In genomic region chr6:152463183-152463582, GRCh38 we compare ENCODE assay signal across 18 cellular contexts.
DNase-seq lines count a peak whose midpoint lies in the region; ATAC-seq and TF ChIP-seq lines count a peak whose summit lies in the region.
"Had no signal": no experiment of that assay in that cellular context is flagged by ENCODE, and none has a peak within 500 bp of the region (broad histone marks: within the 10 kb centered on the region; RNA-seq: fewer than 3 reads in every experiment).

No MANE protein-coding gene starts in this region.

- H3K27me3 ChIP-seq in AG04450 (ENCODE audit: control insufficient read depth, insufficient read depth, low read length), result no peaks in the 10 kb centered on the region
- H3K27me3 ChIP-seq: right atrium auricular region had no signal

- no peak for ATAC-seq in natural killer cell treated with Interleukin-12 subunit alpha and Interleukin-12 subunit beta and Interleukin-15 and Interleukin-18, amount 100 ng/mL, for 72 hours

- peaks cover 4 to 15% of the 10 kb centered on the region in 2 donors for H3K4me1 Mint-ChIP-seq in natural killer cell treated with Interleukin-12 subunit alpha and Interleukin-12 subunit beta and Interleukin-15 and Interleukin-18, amount 100 ng/mL, for 72 hours (ENCODE audit: low read depth in 2 of 2)

- peak overlapping the region; percentile 30 for H3K4me3 Mint-ChIP-seq in natural killer cell treated with Interleukin-12 subunit alpha and Interleukin-12 subunit beta and Interleukin-15 and Interleukin-18, amount 100 ng/mL, for 72 hours
- H3K4me3 Mint-ChIP-seq: brain, neural crest cell, type B pancreatic cell had no signal

- no peaks in the 10 kb centered on the region for H3K9me3 Mint-ChIP-seq in natural killer cell treated with Interleukin-12 subunit alpha and Interleukin-12 subunit beta and Interleukin-15 and Interleukin-18, amount 100 ng/mL, for 72 hours
- H3K9me3 Mint-ChIP-seq: neural crest cell, type B pancreatic cell had no signal

- DNase-seq in AG04450 (ENCODE audit: low read depth, low spot score) (no peak), HT1080 (ENCODE audit: low read depth) (peak; percentile 10), coronary artery (ENCODE audit: low spot score) (no peak), T-helper 1 cell (no peak), dedifferentiated amniotic fluid mesenchymal stem cell (ENCODE audit: extremely low spot score) (no peak), KG1 (lab: John Stamatoyannopoulos, UW) (no peak), kidney tubule cell (ENCODE audit: low spot score) (no peak)
- DNase-seq in natural killer cell treated with Interleukin-12 subunit alpha and Interleukin-12 subunit beta and Interleukin-15 and Interleukin-18, amount 100 ng/mL, for 72 hours (ENCODE audit: low spot score), result no peak
- DNase-seq: activated naive CD4-positive, alpha-beta T cell treated with Interleukin-2 at 50 U/mL for 16 hours; C1 segment of cervical spinal cord; DMS79; H7; NCI-H1048; stimulated activated CD4-positive, alpha-beta T cell treated with anti-CD3 and anti-CD28 coated beads, Interleukin-4, amount 100 ng/mL, for 1 hour had no signal

- TF ChIP-seq CTCF in AG04450 (IDR thresholded peaks at IDR 0.05; ENCODE audit: low read depth, low read length), result no peak
- TF ChIP-seq CTCF in coronary artery (IDR thresholded peaks at IDR 0.05), result no peak

- H3K9me3 ChIP-seq in AG04450 (ENCODE audit: control insufficient read depth, insufficient read depth, low read length), result no peaks in the 10 kb centered on the region
- H3K9me3 ChIP-seq: right atrium auricular region had no signal

- no peak overlapping the region for H3K27ac ChIP-seq in AG04450 (ENCODE audit: low read depth, low read length)
- H3K27ac ChIP-seq in coronary artery, result no peak overlapping the region
- H3K27ac ChIP-seq: right atrium auricular region had no signal

- no peaks in the 10 kb centered on the region for H3K36me3 Mint-ChIP-seq in natural killer cell treated with Interleukin-12 subunit alpha and Interleukin-12 subunit beta and Interleukin-15 and Interleukin-18, amount 100 ng/mL, for 72 hours
- H3K36me3 Mint-ChIP-seq: brain, type B pancreatic cell had no signal

- H3K4me3 ChIP-seq in AG04450 (ENCODE audit: low read depth, low read length) (peak overlapping the region; percentile 37), coronary artery (peak overlapping the region; percentile 15)

- POLR2A ChIA-PET in AG04450 (lab: Yijun Ruan, JAX), result interaction anchor here (0.6 kb wide), 1 partner anchor 12 kb away, joined by 4 read pairs; no protein-coding TSS in a partner anchor

- no peaks in the 10 kb centered on the region for H3K27me3 Mint-ChIP-seq in natural killer cell treated with Interleukin-12 subunit alpha and Interleukin-12 subunit beta and Interleukin-15 and Interleukin-18, amount 100 ng/mL, for 72 hours

- CTCF ChIA-PET in AG04450 (lab: Charles Lee), result interaction anchor here (1.9 kb wide), 1 partner anchor 22 kb away, joined by 8 read pairs; no protein-coding TSS in a partner anchor

- no peak overlapping the region for H3K27ac Mint-ChIP-seq in natural killer cell treated with Interleukin-12 subunit alpha and Interleukin-12 subunit beta and Interleukin-15 and Interleukin-18, amount 100 ng/mL, for 72 hours
- H3K27ac Mint-ChIP-seq: brain, type B pancreatic cell had no signal
